17 cellular contexts compared by ENCODE assay signal in genomic region chr5:158849219-158849791, GRCh38.
"Had no signal": no experiment of that assay in that cellular context is flagged by ENCODE, and none has a peak within 500 bp of the region (broad histone marks: within the 10 kb centered on the region; RNA-seq: fewer than 3 reads in every experiment).

No MANE protein-coding gene starts in this region.

- H3K9me3 ChIP-seq: ascending aorta, colonic mucosa, left lung, ovary, right lobe of liver had no signal

- H3K4me3 Mint-ChIP-seq: activated naive CD4-positive, alpha-beta T cell treated with anti-CD3 and anti-CD28 coated beads, Interleukin-2, amount 50 U/mL, for 24 hours; central memory CD8-positive, alpha-beta T cell; T-helper 1 cell treated with Interleukin-12 subunit alpha and Interleukin-12 subunit beta and Interleukin-4 antibody, amounts not matched to agents 30 μg/mL and 1 μg/mL, for 36 hours; type B pancreatic cell had no signal

- H3K4me1 Mint-ChIP-seq: central memory CD8-positive, alpha-beta T cell had no signal

- H3K27me3 ChIP-seq: ascending aorta, colonic mucosa, left lung, ovary, right lobe of liver had no signal

- DNase-seq: activated CD4-positive, alpha-beta T cell treated with anti-CD3 and anti-CD28 coated beads, Interleukin-2, amount 50 U/mL, for 48 hours; activated gamma-delta T cell; colonic mucosa; erythroblast; foreskin melanocyte; kidney; left lung; ovary; right lobe of liver; stimulated activated naive CD8-positive, alpha-beta T cell treated with anti-CD3 and anti-CD28 coated beads, Interleukin-15, Interleukin-2, amounts not matched to agents 100 U/mL and 50 U/mL, for 24 hours had no signal

- H3K27ac Mint-ChIP-seq: activated naive CD4-positive, alpha-beta T cell treated with anti-CD3 and anti-CD28 coated beads, Interleukin-2, amount 50 U/mL, for 24 hours; T-helper 1 cell treated with Interleukin-12 subunit alpha and Interleukin-12 subunit beta and Interleukin-4 antibody, amounts not matched to agents 30 μg/mL and 1 μg/mL, for 36 hours; type B pancreatic cell had no signal

- H3K4me2 ChIP-seq: smooth muscle cell had no signal

- H3K4me1 ChIP-seq: colonic mucosa, left lung, right lobe of liver had no signal

- H3K27ac ChIP-seq: ascending aorta, colonic mucosa, left lung, ovary, right lobe of liver, VCaP had no signal

- H3K9me3 Mint-ChIP-seq: activated naive CD4-positive, alpha-beta T cell treated with anti-CD3 and anti-CD28 coated beads, Interleukin-2, amount 50 U/mL, for 24 hours; central memory CD8-positive, alpha-beta T cell; T-helper 1 cell treated with Interleukin-12 subunit alpha and Interleukin-12 subunit beta and Interleukin-4 antibody, amounts not matched to agents 30 μg/mL and 1 μg/mL, for 36 hours; type B pancreatic cell had no signal

- H3K36me3 Mint-ChIP-seq: activated naive CD4-positive, alpha-beta T cell treated with anti-CD3 and anti-CD28 coated beads, Interleukin-2, amount 50 U/mL, for 24 hours; type B pancreatic cell had no signal

- H3K4me3 ChIP-seq: ascending aorta, colonic mucosa, left lung, ovary, right lobe of liver, smooth muscle cell had no signal

- H3K36me3 ChIP-seq: ascending aorta, colonic mucosa, left lung, ovary, right lobe of liver had no signal
